In the genomic region with DNA sequence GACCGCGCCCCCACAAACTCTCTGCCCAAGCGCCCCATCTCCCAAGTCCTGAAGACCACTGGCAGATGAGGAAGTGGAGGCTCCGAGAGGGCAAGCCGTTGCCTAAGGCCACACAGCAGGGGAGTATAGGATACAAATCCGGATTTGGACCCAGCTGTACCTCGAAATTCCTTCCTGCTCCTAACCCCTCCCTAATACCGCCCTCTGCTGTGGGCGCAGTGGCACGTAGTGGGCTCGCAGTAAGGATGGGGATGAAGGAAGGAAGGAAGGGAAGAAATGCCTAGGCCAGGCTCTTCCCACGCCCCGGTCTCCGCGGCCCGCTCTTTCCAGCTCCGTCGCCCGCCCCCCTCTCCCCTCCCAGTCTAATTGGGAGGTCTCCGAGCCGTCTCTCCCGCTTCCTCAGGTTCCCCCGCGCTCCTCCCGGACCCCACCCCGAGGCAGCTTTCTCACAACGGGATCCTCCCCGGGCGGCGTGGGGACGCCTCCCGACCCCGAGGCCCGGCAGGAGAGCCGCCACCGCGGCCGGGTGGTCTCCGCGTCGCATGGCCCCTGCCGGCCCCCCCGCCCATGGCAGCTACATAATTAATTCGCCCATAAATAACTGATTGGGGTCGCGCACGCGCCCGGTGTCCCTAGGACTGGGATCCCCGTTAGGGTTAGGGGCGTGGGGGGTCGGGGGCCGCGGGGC, we compare ENCODE assay signal across 8 cellular contexts.
DNase-seq lines count a peak whose midpoint lies in the region; ATAC-seq and TF ChIP-seq lines count a peak whose summit lies in the region.

No MANE protein-coding gene starts in this region.

- no peaks in the 10 kb centered on the region for H3K36me3 ChIP-seq in ovary

- H3K27me3 ChIP-seq in ovary, result no peaks in the 10 kb centered on the region

- H3K4me3 ChIP-seq in fibroblast of villous mesenchyme (ENCODE audit: low read depth, low read length) (peak overlapping the region; percentile 41), ovary (peak overlapping the region; percentile 51)

- DNase-seq in ELF-1 (ENCODE audit: low read depth, low spot score) (peak; percentile 58), fibroblast of villous mesenchyme (ENCODE audit: low read depth) (no peak), ovary (peak in 4 of 5 donors; percentile 62 to 81 (median 76)), OCI-M1 (lab: John Stamatoyannopoulos, UW) (no peak), GM19240 (ENCODE audit: insufficient read length, low spot score) (no peak), NCI-H524 treated with DMSO at 0.1 percent for 48 hours (lab: John Stamatoyannopoulos, UW) (no peak), H4 (ENCODE audit: low spot score) (no peak)

- TF ChIP-seq EP300 in ovary (IDR thresholded peaks at IDR 0.05), result no peak

- H3K9me3 ChIP-seq in ovary, result no peaks in the 10 kb centered on the region

- intact Hi-C loops in ovary (cut with DNase I), result loop anchor here in 3 of 4 donors (1.0 to 10.0 kb wide), 9 partner anchors 22 to 339 kb away; partner anchors contain the start of gene IER5L (in 2 of the 3)

- WGBS in ovary, 3 donors, result 6 to 7% (median 6%) methylated on average over 51 to 54 of the region's 54 CpGs

- no peak for TF ChIP-seq POLR2A in ovary (IDR thresholded peaks at IDR 0.05)

- peak; percentile 32 for TF ChIP-seq CTCF in fibroblast of villous mesenchyme (IDR thresholded peaks at IDR 0.05; ENCODE audit: insufficient read depth, low read depth, low read length)
- peak in 1 of 3 donors; percentile 41 for TF ChIP-seq CTCF in ovary (IDR thresholded peaks at IDR 0.05)

- peaks cover 32% of the 10 kb centered on the region for H3K4me1 ChIP-seq in ovary (ENCODE audit: insufficient read depth)

- peak; percentile 4 for ATAC-seq in SK-N-SH treated with all-trans-retinoic acid at 6 μM for 48 hours

- H3K27ac ChIP-seq in ovary, result peak overlapping the region; percentile 92 to 100

TF ChIP-seq in SK-N-SH treated with all-trans-retinoic acid at 6 μM for 48 hours, 23 proteins besides CTCF, POLR2A, EP300 and RAD21:
- TF ChIP-seq CSDC2 (CRISPR knock-in tag; IDR thresholded peaks at IDR 0.05) (peak; percentile 73), TOX (CRISPR knock-in tag; IDR thresholded peaks at IDR 0.05; ENCODE audit: borderline replicate concordance) (no peak), BACH2 (CRISPR knock-in tag; IDR thresholded peaks at IDR 0.05; ENCODE audit: borderline replicate concordance) (no peak), ARNTL (CRISPR knock-in tag; IDR thresholded peaks at IDR 0.05; ENCODE audit: borderline replicate concordance, low read depth) (no peak), OSR1 (CRISPR knock-in tag; IDR thresholded peaks at IDR 0.05) (no peak), ZC3H10 (CRISPR knock-in tag; IDR thresholded peaks at IDR 0.05) (no peak), ZNF8 (CRISPR knock-in tag; IDR thresholded peaks at IDR 0.05) (no peak)
- TF ChIP-seq, protein P1, sequence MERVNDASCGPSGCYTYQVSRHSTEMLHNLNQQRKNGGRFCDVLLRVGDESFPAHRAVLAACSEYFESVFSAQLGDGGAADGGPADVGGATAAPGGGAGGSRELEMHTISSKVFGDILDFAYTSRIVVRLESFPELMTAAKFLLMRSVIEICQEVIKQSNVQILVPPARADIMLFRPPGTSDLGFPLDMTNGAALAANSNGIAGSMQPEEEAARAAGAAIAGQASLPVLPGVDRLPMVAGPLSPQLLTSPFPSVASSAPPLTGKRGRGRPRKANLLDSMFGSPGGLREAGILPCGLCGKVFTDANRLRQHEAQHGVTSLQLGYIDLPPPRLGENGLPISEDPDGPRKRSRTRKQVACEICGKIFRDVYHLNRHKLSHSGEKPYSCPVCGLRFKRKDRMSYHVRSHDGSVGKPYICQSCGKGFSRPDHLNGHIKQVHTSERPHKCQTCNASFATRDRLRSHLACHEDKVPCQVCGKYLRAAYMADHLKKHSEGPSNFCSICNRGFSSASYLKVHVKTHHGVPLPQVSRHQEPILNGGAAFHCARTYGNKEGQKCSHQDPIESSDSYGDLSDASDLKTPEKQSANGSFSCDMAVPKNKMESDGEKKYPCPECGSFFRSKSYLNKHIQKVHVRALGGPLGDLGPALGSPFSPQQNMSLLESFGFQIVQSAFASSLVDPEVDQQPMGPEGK (CRISPR knock-in tag; IDR thresholded peaks at IDR 0.05; ENCODE audit: borderline replicate concordance), result 0 out of 2 replicates have a peak, but pooled peaks have one; percentile 13

Comparison
In these comparisons a context has a peak if more than half of its experiments do, and no peak if none do; other contexts are left out.
1. DNase-seq: peak in ELF-1 (single experiment) and ovary (4 of 5); none in fibroblast of villous mesenchyme (single experiment), OCI-M1 (single experiment), GM19240 (single experiment), NCI-H524 treated with DMSO at 0.1 percent for 48 hours (single experiment) and H4 (single experiment).